Comparison of ENCODE assay signal across 8 cellular contexts in the genomic region with DNA sequence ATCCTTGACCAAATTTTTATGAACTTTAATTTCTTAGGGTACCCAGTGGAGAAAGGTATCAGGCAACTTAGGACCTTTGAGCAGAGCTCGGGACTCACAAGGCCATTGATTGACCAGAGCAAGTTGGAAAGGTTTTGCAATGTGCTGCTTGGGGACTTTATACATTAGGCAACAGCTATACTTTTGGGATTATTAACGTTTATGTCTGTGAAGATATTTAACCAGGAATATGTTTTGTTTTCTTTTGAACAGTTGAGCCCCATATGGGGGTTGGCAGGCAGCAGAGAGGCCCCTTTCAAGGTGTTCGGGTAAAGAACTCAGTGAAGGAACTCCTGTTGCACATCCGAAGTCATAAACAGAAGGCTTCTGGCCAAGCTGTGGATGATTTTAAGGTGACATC. TPM values are rescaled to one million over a fixed set of nuclear protein-coding genes. Genes with fewer than 3 reads are reported as not detected.
DNase-seq lines count a peak whose midpoint lies in the region; ATAC-seq and TF ChIP-seq lines count a peak whose summit lies in the region.

No MANE protein-coding gene starts in this region.

- H3K4me3 ChIP-seq in BJ (ENCODE audit: low read depth, low read length) = peak overlapping the region; percentile 67
- H3K4me3 ChIP-seq in KMS-11 (IDR thresholded peaks at IDR 0.05; ENCODE audit: insufficient read depth, low read depth, low read length) = no peak overlapping the region
- peak overlapping the region; percentile 75 to 94 for H3K4me3 ChIP-seq in duodenal mucosa (ENCODE audit: low read depth in 1 of 2, low read length in 2 of 2)

- H3K27me3 ChIP-seq in BJ (ENCODE audit: control insufficient read depth, insufficient read depth, low read length) (no peaks in the 10 kb centered on the region), KMS-11 (ENCODE audit: insufficient read depth, low read depth) (no peaks in the 10 kb centered on the region), duodenal mucosa (ENCODE audit: control insufficient read depth in 1 of 2, insufficient read depth in 2 of 2, low read length in 2 of 2) (no peaks in the 10 kb centered on the region)

- peak overlapping the region; percentile 88 for H3K4me3 Mint-ChIP-seq in natural killer cell treated with Interleukin-12 subunit alpha and Interleukin-12 subunit beta and Interleukin-15 and Interleukin-18, amount 100 ng/mL, for 72 hours

- POLR2A ChIA-PET in BJ (lab: Charles Lee) = interaction anchor here (0.5 to 0.6 kb wide), 2 partner anchors 24 to 1359 kb away, joined by 3 read pairs; partner anchors contain the start of gene TMEM45A

- H3K36me3 ChIP-seq in BJ (ENCODE audit: control insufficient read depth, insufficient read depth, low read length) (peaks cover 20% of the 10 kb centered on the region), KMS-11 (ENCODE audit: insufficient read depth) (peaks cover 8% of the 10 kb centered on the region; the same call in 1 of the 2 replicates), duodenal mucosa (ENCODE audit: control insufficient read depth in 1 of 2, insufficient read depth in 2 of 2, low read length in 2 of 2) (peaks cover 49% of the 10 kb centered on the region in 2 donors)

- peaks cover 62% of the 10 kb centered on the region for H3K36me3 Mint-ChIP-seq in natural killer cell treated with Interleukin-12 subunit alpha and Interleukin-12 subunit beta and Interleukin-15 and Interleukin-18, amount 100 ng/mL, for 72 hours

- H3K4me1 ChIP-seq in KMS-11 (ENCODE audit: low read depth, poor library complexity, severe bottlenecking) (peaks cover 36% of the 10 kb centered on the region), duodenal mucosa (ENCODE audit: control insufficient read depth in 1 of 2, insufficient read depth in 2 of 2, low read length in 2 of 2) (peaks cover 37 to 38% of the 10 kb centered on the region in 2 donors)

- H3K9me3 Mint-ChIP-seq in natural killer cell treated with Interleukin-12 subunit alpha and Interleukin-12 subunit beta and Interleukin-15 and Interleukin-18, amount 100 ng/mL, for 72 hours = no peaks in the 10 kb centered on the region

- no peak overlapping the region for H2AFZ ChIP-seq in KMS-11 (ENCODE audit: low read depth)

- H3K4me2 ChIP-seq in KMS-11 = peak overlapping the region; percentile 63

- peaks cover 21% of the 10 kb centered on the region; the same call in 1 of the 2 replicates for H3K79me2 ChIP-seq in KMS-11 (ENCODE audit: insufficient read depth, low read depth)

- DNase-seq in BJ (ENCODE audit: low read depth) (no peak), H4 (ENCODE audit: low spot score) (no peak), NCI-H1105 treated with DMSO at 0.1 percent for 48 hours (lab: John Stamatoyannopoulos, UW) (no peak), A172 (ENCODE audit: low spot score) (no peak)
- DNase-seq in natural killer cell treated with Interleukin-12 subunit alpha and Interleukin-12 subunit beta and Interleukin-15 and Interleukin-18, amount 100 ng/mL, for 72 hours (ENCODE audit: low spot score) = no peak

- no peaks in the 10 kb centered on the region for H4K20me1 ChIP-seq in KMS-11 (ENCODE audit: insufficient read depth)

- peaks cover 66 to 81% of the 10 kb centered on the region in 2 donors for H3K4me1 Mint-ChIP-seq in natural killer cell treated with Interleukin-12 subunit alpha and Interleukin-12 subunit beta and Interleukin-15 and Interleukin-18, amount 100 ng/mL, for 72 hours (ENCODE audit: low read depth in 2 of 2)

- no peak for TF ChIP-seq CTCF in BJ (IDR thresholded peaks at IDR 0.05; ENCODE audit: insufficient read depth, low read depth, low read length)
- TF ChIP-seq CTCF in KMS-11 (conservative IDR thresholded peaks at IDR 0.05; ENCODE audit: low read depth, low read length) = no peak

- H3K27ac Mint-ChIP-seq in natural killer cell treated with Interleukin-12 subunit alpha and Interleukin-12 subunit beta and Interleukin-15 and Interleukin-18, amount 100 ng/mL, for 72 hours = peak overlapping the region; percentile 100

- H3K9ac ChIP-seq in KMS-11 (no peak overlapping the region), duodenal mucosa (ENCODE audit: low read depth in 1 of 2, low read length in 2 of 2) (peak overlapping the region; percentile 91 to 96)

- H3K9me3 ChIP-seq in duodenal mucosa (ENCODE audit: control insufficient read depth in 1 of 2, low read length in 2 of 2) = no peaks in the 10 kb centered on the region

- CTCF ChIA-PET in BJ (lab: Yijun Ruan, JAX) = interaction anchor here (1.1 to 3.1 kb wide), 4 partner anchors 38 to 377 kb away, joined by 3 to 17 read pairs (median 8); no protein-coding TSS in a partner anchor

- H3K27me3 Mint-ChIP-seq in natural killer cell treated with Interleukin-12 subunit alpha and Interleukin-12 subunit beta and Interleukin-15 and Interleukin-18, amount 100 ng/mL, for 72 hours = no peaks in the 10 kb centered on the region

- no peak for ATAC-seq in natural killer cell treated with Interleukin-12 subunit alpha and Interleukin-12 subunit beta and Interleukin-15 and Interleukin-18, amount 100 ng/mL, for 72 hours
- no peak for ATAC-seq in activated CD4-positive, CD25-positive, alpha-beta regulatory T cell treated with anti-CD3 and anti-CD28 coated beads, Interleukin-2, amount 50 U/mL, for 24 hours

- H3K27ac ChIP-seq in KMS-11 (no peak overlapping the region), duodenal mucosa (ENCODE audit: low read depth, low read length) (peak overlapping the region; percentile 94)

RNA-seq across cellular contexts. Expression of gene NFKBIZ, which starts 2.5 kb away (rescaled TPM):
- 41.6 and 50.1 TPM in 2 replicates for polyA plus RNA-seq in BJ (2011; rRNA removed)
- polyA minus RNA-seq in BJ (2011; rRNA and poly(A)+ RNA removed) = 139 and 188 TPM in 2 replicates
- 100 to 1,000 TPM; 314 to 418 TPM for total RNA-seq in natural killer cell treated with Interleukin-12 subunit alpha and Interleukin-12 subunit beta and Interleukin-15 and Interleukin-18, amount 100 ng/mL, for 72 hours
- 0.81 and 8.0 TPM in 2 replicates for total RNA-seq in H4 (2014; rRNA removed; shearing (Covaris generic))
- total RNA-seq in A172 (2014; rRNA removed; shearing (Covaris generic)) = 1.8 and 7.5 TPM in 2 replicates

Comparison
In these comparisons a context has a peak if more than half of its experiments do, and no peak if none do; other contexts are left out.
1. RNA of gene NFKBIZ, which starts 2.5 kb away (total RNA-seq): 314 to 418 TPM in natural killer cell treated with Interleukin-12 subunit alpha and Interleukin-12 subunit beta and Interleukin-15 and Interleukin-18, amount 100 ng/mL, for 72 hours; 1.8 to 7.5 TPM in A172 and 0.81 to 8.0 TPM in H4; every median in the first group is over 10 times any median in the second.